35 cellular contexts compared by ENCODE assay signal in genomic region chrX:18944482-18944881, GRCh38.
"Had no signal": no experiment of that assay in that cellular context is flagged by ENCODE, and none has a peak within 500 bp of the region (broad histone marks: within the 10 kb centered on the region; RNA-seq: fewer than 3 reads in every experiment).

No MANE protein-coding gene starts in this region.

- H3K4me1 Mint-ChIP-seq: activated CD4-positive, alpha-beta T cell treated with anti-CD3 and anti-CD28 coated beads for 36 hours; activated CD4-positive, alpha-beta T cell treated with anti-CD3 and anti-CD28 coated beads, Interleukin-2, amount 10 ng/mL, durations not matched to agents 24 days and 14 days; activated CD8-positive, alpha-beta memory T cell treated with anti-CD3 and anti-CD28 coated beads, Interleukin-2, amount 10 ng/mL, durations not matched to agents 7 days and 5 days; activated naive CD4-positive, alpha-beta T cell treated with anti-CD3 and anti-CD28 coated beads, Interleukin-2, amount 50 U/mL, for 24 hours; activated naive CD8-positive, alpha-beta T cell treated with anti-CD3 and anti-CD28 coated beads for 36 hours; activated naive CD8-positive, alpha-beta T cell treated with anti-CD3 and anti-CD28 coated beads, Interleukin-2, amount 50 U/mL, for 24 hours; brain; central memory CD8-positive, alpha-beta T cell; T-helper 17 cell had no signal

- H3K4me3 ChIP-seq: adrenal gland, breast epithelium, coronary artery, dorsolateral prefrontal cortex, esophagus muscularis mucosa, gastroesophageal sphincter had no signal

- H3K27ac Mint-ChIP-seq: activated CD4-positive, alpha-beta memory T cell treated with anti-CD3 and anti-CD28 coated beads for 36 hours; activated CD4-positive, alpha-beta T cell treated with anti-CD3 and anti-CD28 coated beads for 36 hours; activated CD4-positive, alpha-beta T cell treated with anti-CD3 and anti-CD28 coated beads, Interleukin-2, amount 10 ng/mL, durations not matched to agents 24 days and 14 days; activated CD8-positive, alpha-beta memory T cell treated with anti-CD3 and anti-CD28 coated beads, Interleukin-2, amount 10 ng/mL, durations not matched to agents 7 days and 5 days; activated CD8-positive, alpha-beta T cell treated with anti-CD3 and anti-CD28 coated beads, Interleukin-2, amount 10 ng/mL, durations not matched to agents 7 days and 5 days; activated naive CD4-positive, alpha-beta T cell treated with anti-CD3 and anti-CD28 coated beads for 36 hours; activated naive CD4-positive, alpha-beta T cell treated with anti-CD3 and anti-CD28 coated beads, Interleukin-2, amount 50 U/mL, for 24 hours; activated naive CD8-positive, alpha-beta T cell treated with anti-CD3 and anti-CD28 coated beads for 36 hours; activated naive CD8-positive, alpha-beta T cell treated with anti-CD3 and anti-CD28 coated beads, Interleukin-2, amount 50 U/mL, for 24 hours; activated T-helper 1 cell treated with anti-CD3 and anti-CD28 coated beads, Interleukin-12 subunit alpha, Interleukin-12 subunit beta, Interleukin-2, Interleukin-4 antibody, amounts not matched to agents 30 ng/mL and 10 ng/mL and 1 ng/mL, durations not matched to agents 14 hours and 24 hours and 36 hours; activated T-helper 2 cell treated with anti-CD3 and anti-CD28 coated beads, Interferon-gamma antibody, Interleukin-2, Interleukin-4, amounts not matched to agents 10 μg/mL and 5 μg/mL and 100 μg/mL, durations not matched to agents 14 hours and 24 hours and 36 hours; brain; dendritic cell treated with granulocyte-macrophage colony-stimulating factor and Interleukin-4, amounts not matched to agents 40 ng/mL and 50 ng/mL, for 4 days; effector memory CD8-positive, alpha-beta T cell; T-helper 17 cell; T-helper 2 cell treated with Interferon-gamma antibody and Interleukin-4, amounts not matched to agents 5 μg/mL and 100 μg/mL, for 36 hours had no signal

- H3K9me3 Mint-ChIP-seq: activated CD4-positive, alpha-beta memory T cell treated with anti-CD3 and anti-CD28 coated beads for 36 hours; activated CD4-positive, alpha-beta T cell treated with anti-CD3 and anti-CD28 coated beads, Interleukin-2, amount 10 ng/mL, durations not matched to agents 24 days and 14 days; activated naive CD4-positive, alpha-beta T cell treated with anti-CD3 and anti-CD28 coated beads for 36 hours; activated naive CD4-positive, alpha-beta T cell treated with anti-CD3 and anti-CD28 coated beads, Interleukin-2, amount 50 U/mL, for 24 hours; activated naive CD8-positive, alpha-beta T cell treated with anti-CD3 and anti-CD28 coated beads for 36 hours; activated naive CD8-positive, alpha-beta T cell treated with anti-CD3 and anti-CD28 coated beads, Interleukin-2, amount 50 U/mL, for 24 hours; activated T-helper 1 cell treated with anti-CD3 and anti-CD28 coated beads, Interleukin-12 subunit alpha, Interleukin-12 subunit beta, Interleukin-2, Interleukin-4 antibody, amounts not matched to agents 30 ng/mL and 10 ng/mL and 1 ng/mL, durations not matched to agents 14 hours and 24 hours and 36 hours; activated T-helper 2 cell treated with anti-CD3 and anti-CD28 coated beads, Interferon-gamma antibody, Interleukin-2, Interleukin-4, amounts not matched to agents 10 μg/mL and 5 μg/mL and 100 μg/mL, durations not matched to agents 14 hours and 24 hours and 36 hours; central memory CD8-positive, alpha-beta T cell; dendritic cell treated with granulocyte-macrophage colony-stimulating factor and Interleukin-4, amounts not matched to agents 40 ng/mL and 50 ng/mL, for 4 days; effector memory CD8-positive, alpha-beta T cell; T-helper 2 cell treated with Interferon-gamma antibody and Interleukin-4, amounts not matched to agents 5 μg/mL and 100 μg/mL, for 36 hours had no signal

- H3K27me3 Mint-ChIP-seq: activated CD4-positive, alpha-beta memory T cell treated with anti-CD3 and anti-CD28 coated beads for 36 hours; activated CD4-positive, alpha-beta T cell treated with anti-CD3 and anti-CD28 coated beads for 36 hours; activated CD4-positive, alpha-beta T cell treated with anti-CD3 and anti-CD28 coated beads, Interleukin-2, amount 10 ng/mL, durations not matched to agents 24 days and 14 days; activated CD8-positive, alpha-beta memory T cell treated with anti-CD3 and anti-CD28 coated beads, Interleukin-2, amount 10 ng/mL, durations not matched to agents 7 days and 5 days; activated naive CD4-positive, alpha-beta T cell treated with anti-CD3 and anti-CD28 coated beads, Interleukin-2, amount 50 U/mL, for 24 hours; activated naive CD8-positive, alpha-beta T cell treated with anti-CD3 and anti-CD28 coated beads for 36 hours; activated naive CD8-positive, alpha-beta T cell treated with anti-CD3 and anti-CD28 coated beads, Interleukin-2, amount 50 U/mL, for 24 hours; brain; central memory CD8-positive, alpha-beta T cell; dendritic cell treated with granulocyte-macrophage colony-stimulating factor and Interleukin-4, amounts not matched to agents 40 ng/mL and 50 ng/mL, for 4 days; effector memory CD8-positive, alpha-beta T cell; T-helper 17 cell had no signal

- DNase-seq: activated CD4-positive, alpha-beta memory T cell treated with anti-CD3 and anti-CD28 coated beads for 36 hours; activated CD4-positive, alpha-beta T cell treated with anti-CD3 and anti-CD28 coated beads for 36 hours; activated CD4-positive, alpha-beta T cell treated with anti-CD3 and anti-CD28 coated beads, Interleukin-2, amount 10 ng/mL, durations not matched to agents 24 days and 14 days; activated CD4-positive, CD25-positive, alpha-beta regulatory T cell; activated CD4-positive, CD25-positive, alpha-beta regulatory T cell treated with anti-CD3 and anti-CD28 coated beads, Interleukin-2, amount 50 U/mL, for 72 hours; activated CD8-positive, alpha-beta memory T cell treated with anti-CD3 and anti-CD28 coated beads, Interleukin-2, amount 10 ng/mL, durations not matched to agents 7 days and 5 days; activated CD8-positive, alpha-beta memory T cell treated with anti-CD3 and anti-CD28 coated beads, Interleukin-2, amount 50 U/mL, for 4 hours; activated CD8-positive, alpha-beta T cell treated with anti-CD3 and anti-CD28 coated beads, Interleukin-2, amount 10 ng/mL, durations not matched to agents 7 days and 5 days; activated effector memory CD4-positive, alpha-beta T cell treated with anti-CD3 and anti-CD28 coated beads, Interleukin-2, amount 50 U/mL, for 16 hours; activated naive CD4-positive, alpha-beta T cell treated with anti-CD3 and anti-CD28 coated beads for 36 hours; activated naive CD8-positive, alpha-beta T cell treated with anti-CD3 and anti-CD28 coated beads for 36 hours; activated naive CD8-positive, alpha-beta T cell treated with anti-CD3 and anti-CD28 coated beads, Interleukin-2, amount 50 U/mL, for 24 hours; activated T-cell treated with anti-CD3 and anti-CD28 coated beads, Interleukin-2, amount 50 U/mL, for 1 hour; activated T-cell treated with anti-CD3 and anti-CD28 coated beads, Interleukin-2, amount 50 U/mL, for 48 hours; adrenal gland; amygdala; aorta; dorsolateral prefrontal cortex; effector memory CD8-positive, alpha-beta T cell; erythroblast; foreskin melanocyte; T-helper 1 cell; T-helper 17 cell; T1000 had no signal

- H3K4me3 Mint-ChIP-seq: activated CD4-positive, alpha-beta memory T cell treated with anti-CD3 and anti-CD28 coated beads for 36 hours; activated CD4-positive, alpha-beta T cell treated with anti-CD3 and anti-CD28 coated beads for 36 hours; activated CD4-positive, alpha-beta T cell treated with anti-CD3 and anti-CD28 coated beads, Interleukin-2, amount 10 ng/mL, durations not matched to agents 24 days and 14 days; activated CD8-positive, alpha-beta memory T cell treated with anti-CD3 and anti-CD28 coated beads, Interleukin-2, amount 10 ng/mL, durations not matched to agents 7 days and 5 days; activated CD8-positive, alpha-beta T cell treated with anti-CD3 and anti-CD28 coated beads, Interleukin-2, amount 10 ng/mL, durations not matched to agents 7 days and 5 days; activated naive CD4-positive, alpha-beta T cell treated with anti-CD3 and anti-CD28 coated beads for 36 hours; activated naive CD4-positive, alpha-beta T cell treated with anti-CD3 and anti-CD28 coated beads, Interleukin-2, amount 50 U/mL, for 24 hours; activated naive CD8-positive, alpha-beta T cell treated with anti-CD3 and anti-CD28 coated beads for 36 hours; activated naive CD8-positive, alpha-beta T cell treated with anti-CD3 and anti-CD28 coated beads, Interleukin-2, amount 50 U/mL, for 24 hours; activated T-helper 1 cell treated with anti-CD3 and anti-CD28 coated beads, Interleukin-12 subunit alpha, Interleukin-12 subunit beta, Interleukin-2, Interleukin-4 antibody, amounts not matched to agents 30 ng/mL and 10 ng/mL and 1 ng/mL, durations not matched to agents 14 hours and 24 hours and 36 hours; brain; central memory CD8-positive, alpha-beta T cell; dendritic cell treated with granulocyte-macrophage colony-stimulating factor and Interleukin-4, amounts not matched to agents 40 ng/mL and 50 ng/mL, for 4 days; effector memory CD8-positive, alpha-beta T cell; T-helper 17 cell; T-helper 2 cell treated with Interferon-gamma antibody and Interleukin-4, amounts not matched to agents 5 μg/mL and 100 μg/mL, for 36 hours had no signal

- H3K9me3 ChIP-seq: adrenal gland, breast epithelium, esophagus muscularis mucosa, gastroesophageal sphincter had no signal

- H3K27ac ChIP-seq: adrenal gland, breast epithelium, coronary artery, dorsolateral prefrontal cortex, esophagus muscularis mucosa, gastroesophageal sphincter had no signal

- H3K27me3 ChIP-seq: adrenal gland, esophagus muscularis mucosa, gastroesophageal sphincter had no signal

- ATAC-seq: activated CD4-positive, alpha-beta T cell treated with anti-CD3 and anti-CD28 coated beads for 36 hours; activated CD8-positive, alpha-beta memory T cell treated with anti-CD3 and anti-CD28 coated beads, Interleukin-2, amount 10 ng/mL, durations not matched to agents 7 days and 5 days; activated CD8-positive, alpha-beta T cell treated with anti-CD3 and anti-CD28 coated beads, Interleukin-2, amount 10 ng/mL, durations not matched to agents 7 days and 5 days; activated naive CD8-positive, alpha-beta T cell treated with anti-CD3 and anti-CD28 coated beads, Interleukin-2, amount 50 U/mL, for 24 hours; effector memory CD8-positive, alpha-beta T cell; gastroesophageal sphincter; T-helper 17 cell had no signal

- H3K4me1 ChIP-seq: adrenal gland, breast epithelium, esophagus muscularis mucosa, gastroesophageal sphincter had no signal

- H3K36me3 ChIP-seq: adrenal gland, breast epithelium had no signal
